8 cellular contexts compared by ENCODE assay signal in the genomic region with DNA sequence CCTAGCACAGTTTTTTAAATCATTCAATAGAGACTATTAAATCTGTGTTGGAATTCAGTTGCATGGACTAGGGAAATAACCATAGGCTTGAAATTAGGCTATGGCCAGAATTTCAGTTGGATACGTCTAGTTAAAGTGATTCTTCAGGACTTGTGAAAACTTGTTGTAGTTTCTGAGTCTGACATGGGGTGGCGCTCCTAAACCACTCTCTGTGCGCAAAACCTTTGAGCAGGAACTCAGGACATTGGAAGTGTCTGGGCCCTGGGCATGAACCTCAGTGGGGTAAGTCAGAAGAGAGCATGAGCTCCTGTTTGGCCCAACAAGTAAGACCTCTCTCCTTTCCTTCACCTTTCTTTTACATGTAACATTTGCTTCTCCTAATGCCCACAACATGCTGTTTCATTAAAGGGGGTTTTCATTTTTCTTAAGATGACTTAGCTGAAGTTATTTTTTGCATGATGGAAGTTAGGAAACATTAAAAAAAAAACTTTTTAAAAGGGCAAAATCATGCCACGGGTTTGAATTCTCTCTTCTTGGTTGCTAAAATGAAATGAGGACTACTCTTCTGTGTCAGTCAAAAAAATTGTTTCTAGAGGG. TPM values are rescaled to one million over a fixed set of nuclear protein-coding genes. Genes with fewer than 3 reads are reported as not detected.
DNase-seq lines count a peak whose midpoint lies in the region; ATAC-seq, FAIRE-seq and TF ChIP-seq lines count a peak whose summit lies in the region.

No MANE protein-coding gene starts in this region.

- intact Hi-C loops in A673 (cut with micrococcal nuclease; ENCODE audit: unreplicated experiment) (loop anchor here (1.0 kb wide), 3 partner anchors 191 to 437 kb away; a partner anchor contains a TSS), posterior vena cava (cut with DNase I) (loop anchor here (5.0 to 10.0 kb wide), 3 partner anchors 294 to 439 kb away; no protein-coding TSS in a partner anchor)

- POLR2A ChIA-PET in A673 (lab: Charles Lee; ENCODE audit: low non-redundant PET), result no interaction called here

- ATAC-seq in gastroesophageal sphincter (no peak), HG03175 (IDR thresholded peaks at IDR 0.05; ENCODE audit: unreplicated experiment) (no peak)

- CTCF ChIA-PET in A673 (lab: Charles Lee), result interaction anchor here (0.5 to 2.4 kb wide), 7 partner anchors 29 to 438 kb away, joined by 3 to 32 read pairs (median 4); a partner anchor contains a TSS

- H3K4me1 ChIP-seq in A673 (ENCODE audit: insufficient read depth, low read length, poor library complexity, severe bottlenecking) (no peaks in the 10 kb centered on the region), gastroesophageal sphincter (no peaks in the 10 kb centered on the region)

- H3K4me3 ChIP-seq in A673 (ENCODE audit: low read depth, low read length, poor library complexity, severe bottlenecking) (no peak overlapping the region), GM06990 (replicated peaks; ENCODE audit: low read depth, low read length) (no peak overlapping the region), gastroesophageal sphincter (no peak overlapping the region)

- TF ChIP-seq CTCF in A673 (conservative IDR thresholded peaks at IDR 0.05; ENCODE audit: low read depth, low read length), result peak; percentile 91
- TF ChIP-seq CTCF in GM06990 (IDR thresholded peaks at IDR 0.05; ENCODE audit: insufficient read depth, low read length, poor library complexity, severe bottlenecking), result peak; percentile 68
- peak; percentile 50 to 84 (median 78) for TF ChIP-seq CTCF in gastroesophageal sphincter (IDR thresholded peaks at IDR 0.05)

- TF ChIP-seq EP300 in gastroesophageal sphincter (IDR thresholded peaks at IDR 0.05), result no peak

- H3K27me3 ChIP-seq in A673 (replicated peaks; ENCODE audit: insufficient read depth, low read depth, low read length, poor library complexity) (no peaks in the 10 kb centered on the region), GM06990 (replicated peaks; ENCODE audit: control insufficient read depth, insufficient read depth, low read length) (no peaks in the 10 kb centered on the region), gastroesophageal sphincter (no peaks in the 10 kb centered on the region)

- DNase-seq in A673 (ENCODE audit: low spot score), result peak; percentile 87
- DNase-seq in GM06990 (ENCODE audit: extremely low read depth, insufficient read length), result no peak
- peak; percentile 46 for DNase-seq in NCI-H1694 (lab: John Stamatoyannopoulos, UW)
- peak; percentile 87 for DNase-seq in posterior vena cava (ENCODE audit: low spot score)
- no peak for DNase-seq in activated effector memory CD4-positive, alpha-beta T cell treated with Interleukin-2 at 50 U/mL for 16 hours

- H3K36me3 ChIP-seq in A673 (ENCODE audit: insufficient read depth, low read length, poor library complexity, severe bottlenecking) (no peaks in the 10 kb centered on the region), GM06990 (ENCODE audit: control insufficient read depth, insufficient read depth, low read length) (no peaks in the 10 kb centered on the region), gastroesophageal sphincter (no peaks in the 10 kb centered on the region)

- TF ChIP-seq POLR2A in gastroesophageal sphincter (IDR thresholded peaks at IDR 0.05), result no peak

- BruUV-seq in A673 (replicated peaks; lab: Mats Ljungman, UMichigan), result no TSS peak

- H3K27ac ChIP-seq in A673 (ENCODE audit: low read depth, low read length, poor library complexity, severe bottlenecking) (no peak overlapping the region), gastroesophageal sphincter (no peak overlapping the region)

- H3K9me3 ChIP-seq in A673 (ENCODE audit: low read depth, low read length, poor library complexity, severe bottlenecking), result no peaks in the 10 kb centered on the region
- no peaks in the 10 kb centered on the region for H3K9me3 ChIP-seq in gastroesophageal sphincter

- WGBS in gastroesophageal sphincter (ENCODE audit: low coverage in 1 of 2), 2 donors, result 22 to 24% methylated on average over 4 of the region's 4 CpGs

- FAIRE-seq in TTC549 (lab: Jason Lieb, UNC), result peak; percentile 71

RNA-seq across cellular contexts. Expression of a gene that starts 17.1 kb away (rescaled TPM):
- 0.39 TPM in 1 of 2 replicates, not detected in the other for total RNA-seq in A673 (2021)
- not detected for total RNA-seq in gastroesophageal sphincter
- under 1 TPM; 0.19 to 0.37 TPM for total RNA-seq in posterior vena cava

Comparison
In these comparisons a context has a peak if more than half of its experiments do, and no peak if none do; other contexts are left out.
1. DNase-seq: peak in A673 (single experiment), NCI-H1694 (single experiment) and posterior vena cava (single experiment); none in GM06990 (single experiment) and activated effector memory CD4-positive, alpha-beta T cell treated with Interleukin-2 at 50 U/mL for 16 hours (single experiment).
2. Peak in every context shown above with its lines, with median percentiles within 50 percentile points of each other: CTCF ChIP-seq.